16 cellular contexts compared by ENCODE assay signal in genomic region chr1:45411510-45411899, GRCh38.
DNase-seq lines count a peak whose midpoint lies in the region; FAIRE-seq and TF ChIP-seq lines count a peak whose summit lies in the region.
"Had no signal": no experiment of that assay in that cellular context is flagged by ENCODE, and none has a peak within 500 bp of the region (broad histone marks: within the 10 kb centered on the region; RNA-seq: fewer than 3 reads in every experiment).

No MANE protein-coding gene starts in this region.

- dilution Hi-C loops in keratinocyte (cut with MboI; ENCODE audit: extremely low pct_ligation_motif_present, low sequenced_read_pairs) = no loop called here

- H2BK120ac ChIP-seq in H9 (ENCODE audit: low read depth, low read length, poor library complexity, severe bottlenecking) = no peak overlapping the region

- H3K4me1 ChIP-seq in A673 (ENCODE audit: insufficient read depth, low read length, poor library complexity, severe bottlenecking) (no peaks in the 10 kb centered on the region), H9 (ENCODE audit: insufficient read depth, low read length) (no peaks in the 10 kb centered on the region), PC-9 (replicated peaks; ENCODE audit: insufficient read depth) (peaks cover 30% of the 10 kb centered on the region), keratinocyte (ENCODE audit: control insufficient read depth, extremely low read depth, insufficient read depth, low read length) (peaks cover 13% of the 10 kb centered on the region), SJCRH30 (no peaks in the 10 kb centered on the region)
- H3K4me1 ChIP-seq: body of pancreas had no signal

- TF ChIP-seq CTCF in A673 (conservative IDR thresholded peaks at IDR 0.05; ENCODE audit: low read depth, low read length) (no peak), H9 (conservative IDR thresholded peaks at IDR 0.05) (peak; percentile 38; the same call in 2 of the 3 replicates), PC-9 (conservative IDR thresholded peaks at IDR 0.05) (no peak; the same call in 1 of the 2 replicates), keratinocyte (optimal IDR thresholded peaks at IDR 0.05 in 1 of 3, IDR thresholded peaks at IDR 0.05 in 1 of 3, conservative IDR thresholded peaks at IDR 0.05 in 1 of 3; ENCODE audit: extremely low read depth in 1 of 3, insufficient read depth in 2 of 3, low read length in 3 of 3) (peak in 2 of 3 experiments; percentile 17 to 18)

- H3K27me3 ChIP-seq in A673 (replicated peaks; ENCODE audit: insufficient read depth, low read depth, low read length, poor library complexity) (no peaks in the 10 kb centered on the region), H9 (ENCODE audit: insufficient read depth, low read length) (no peaks in the 10 kb centered on the region), PC-9 (ENCODE audit: insufficient read depth, low read depth) (no peaks in the 10 kb centered on the region), keratinocyte (ENCODE audit: control insufficient read depth, extremely low read depth, insufficient read depth, low read length) (no peaks in the 10 kb centered on the region), SJCRH30 (no peaks in the 10 kb centered on the region)
- H3K27me3 ChIP-seq: body of pancreas, stomach had no signal

- no peaks in the 10 kb centered on the region for H3K27me3 Mint-ChIP-seq in H9 (ENCODE audit: low read depth)
- H3K27me3 Mint-ChIP-seq: activated naive CD4-positive, alpha-beta T cell treated with anti-CD3 and anti-CD28 coated beads, Interleukin-2, amount 50 U/mL, for 24 hours had no signal

- H4K91ac ChIP-seq in H9 (ENCODE audit: insufficient read length, low read depth, low read length) = no peak overlapping the region

- no peak overlapping the region for H3K56ac ChIP-seq in H9 (ENCODE audit: insufficient read length, low read depth, low read length)

- no peak overlapping the region for H4K5ac ChIP-seq in H9 (ENCODE audit: insufficient read length, low read depth, low read length)

- no peak overlapping the region for H3K27ac ChIP-seq in A673 (ENCODE audit: low read depth, low read length, poor library complexity, severe bottlenecking)
- H3K27ac ChIP-seq in H9 (ENCODE audit: insufficient read length, low read depth, low read length) = no peak overlapping the region
- H3K27ac ChIP-seq in PC-9 = peak overlapping the region; percentile 68
- H3K27ac ChIP-seq in keratinocyte (ENCODE audit: control insufficient read depth, insufficient read depth, low read length) = peak overlapping the region; percentile 51
- H3K27ac ChIP-seq in SJCRH30 = no peak overlapping the region
- H3K27ac ChIP-seq: body of pancreas, stomach had no signal

- H3K79me2 ChIP-seq in H9 (ENCODE audit: insufficient read depth, low read length) = no peaks in the 10 kb centered on the region
- no peaks in the 10 kb centered on the region for H3K79me2 ChIP-seq in PC-9 (ENCODE audit: low read depth)
- no peaks in the 10 kb centered on the region for H3K79me2 ChIP-seq in keratinocyte (ENCODE audit: control insufficient read depth, insufficient read depth, low read length)

- BruUV-seq in A673 (replicated peaks; lab: Mats Ljungman, UMichigan) (no TSS peak), PC-9 (replicated peaks; lab: Mats Ljungman, UMichigan) (no TSS peak)

- H3K27ac Mint-ChIP-seq in H9 = no peak overlapping the region
- H3K27ac Mint-ChIP-seq: activated naive CD4-positive, alpha-beta T cell treated with anti-CD3 and anti-CD28 coated beads, Interleukin-2, amount 50 U/mL, for 24 hours had no signal

- H3K9me3 Mint-ChIP-seq in H9 = no peaks in the 10 kb centered on the region
- H3K9me3 Mint-ChIP-seq: activated naive CD4-positive, alpha-beta T cell treated with anti-CD3 and anti-CD28 coated beads, Interleukin-2, amount 50 U/mL, for 24 hours had no signal

- no peak overlapping the region for H2BK20ac ChIP-seq in H9 (ENCODE audit: low read depth, low read length, poor library complexity, severe bottlenecking)

- peaks cover 4% of the 10 kb centered on the region for H3K9me1 ChIP-seq in keratinocyte (ENCODE audit: control insufficient read depth, extremely low read depth, insufficient read depth, low read length)

- no peak overlapping the region for H2BK15ac ChIP-seq in H9 (ENCODE audit: low read depth, low read length)

- H2BK5ac ChIP-seq in H9 (ENCODE audit: insufficient read length, low read length) = no peak overlapping the region

- no peak overlapping the region for H3K23ac ChIP-seq in H9 (ENCODE audit: insufficient read length, low read depth, low read length)

- H3K9ac ChIP-seq in H9 (ENCODE audit: extremely low read depth, insufficient read length, low read length) = no peak overlapping the region
- H3K9ac ChIP-seq in keratinocyte (ENCODE audit: control insufficient read depth, extremely low read depth, insufficient read depth, low read length) = no peak overlapping the region
- H3K9ac ChIP-seq: SK-N-SH had no signal

- POLR2A ChIA-PET in A673 (lab: Charles Lee; ENCODE audit: low non-redundant PET) = no interaction called here
- POLR2A ChIA-PET in PC-9 (lab: Charles Lee; ENCODE audit: unreplicated experiment) = interaction anchor here (0.6 kb wide), 1 partner anchor 58 kb away, joined by 3 read pairs; no protein-coding TSS in a partner anchor

- H3K4me1 Mint-ChIP-seq in H9 = peaks cover 7 to 8% of the 10 kb centered on the region in 2 experiments
- H3K4me1 Mint-ChIP-seq: activated naive CD4-positive, alpha-beta T cell treated with anti-CD3 and anti-CD28 coated beads, Interleukin-2, amount 50 U/mL, for 24 hours had no signal

- intact Hi-C loops in A673 (cut with micrococcal nuclease; ENCODE audit: unreplicated experiment) = no loop called here
- intact Hi-C loops in PC-9 (cut with micrococcal nuclease; ENCODE audit: unreplicated experiment) = loop anchor here (2.0 to 5.0 kb wide), 2 partner anchors 79 to 109 kb away; partner anchors contain the start of gene TESK2

- no peak overlapping the region for H3K14ac ChIP-seq in H9 (ENCODE audit: insufficient read depth, low read length)

- H3K23me2 ChIP-seq in H9 (ENCODE audit: insufficient read length, low read depth, low read length, poor library complexity, severe bottlenecking) = no peaks in the 10 kb centered on the region

- CTCF ChIA-PET in A673 (lab: Charles Lee) (interaction anchor here (0.6 kb wide), 1 partner anchor 23 kb away, joined by 3 read pairs; no protein-coding TSS in a partner anchor), PC-9 (lab: Charles Lee) (no interaction called here)

- H4K20me1 ChIP-seq in H9 (ENCODE audit: control insufficient read depth, insufficient read depth, insufficient read length) = no peaks in the 10 kb centered on the region
- H4K20me1 ChIP-seq in PC-9 (ENCODE audit: insufficient read depth) = no peaks in the 10 kb centered on the region
- H4K20me1 ChIP-seq in keratinocyte (ENCODE audit: control insufficient read depth, extremely low read depth, insufficient read depth, low read length) = no peaks in the 10 kb centered on the region

- H3K4me3 Mint-ChIP-seq in H9 = no peak overlapping the region
- H3K4me3 Mint-ChIP-seq: activated naive CD4-positive, alpha-beta T cell treated with anti-CD3 and anti-CD28 coated beads, Interleukin-2, amount 50 U/mL, for 24 hours had no signal

- peak; percentile 3 for DNase-seq in A673 (ENCODE audit: low spot score)
- no peak for DNase-seq in H9
- peak in 1 of 2 experiments; percentile 44 for DNase-seq in PC-9
- DNase-seq in keratinocyte (ENCODE audit: low read depth, low spot score) = no peak
- DNase-seq in mesenteric fat pad (ENCODE audit: low spot score) = no peak
- no peak for DNase-seq in KG1 (lab: John Stamatoyannopoulos, UW)
- no peak for DNase-seq in SJCRH30
- no peak for DNase-seq in NCI-H2107 (lab: John Stamatoyannopoulos, UW)
- DNase-seq: activated CD4-positive, alpha-beta T cell treated with anti-CD3 and anti-CD28 coated beads for 48 hours; body of pancreas; cortex of kidney; NCI-H226; SK-N-SH; stimulated activated CD4-positive, alpha-beta T cell treated with anti-CD3 and anti-CD28 coated beads, Interleukin-15, amount 100 ng/mL, for 24 hours; stomach had no signal

- no peaks in the 10 kb centered on the region for H3K36me3 ChIP-seq in A673 (ENCODE audit: insufficient read depth, low read length, poor library complexity, severe bottlenecking)
- H3K36me3 ChIP-seq in PC-9 (ENCODE audit: low read depth) = no peaks in the 10 kb centered on the region
- H3K36me3 ChIP-seq in keratinocyte (ENCODE audit: control insufficient read depth in 2 of 2, extremely low read depth in 1 of 2, insufficient read depth in 2 of 2, low read length in 2 of 2) = no peaks in the 10 kb centered on the region
- no peaks in the 10 kb centered on the region for H3K36me3 ChIP-seq in SJCRH30
- H3K36me3 ChIP-seq: stomach had no signal

- peaks cover 20% of the 10 kb centered on the region for H3F3A ChIP-seq in PC-9 (ENCODE audit: insufficient read depth, low read depth)

- no peaks in the 10 kb centered on the region for H3K9me2 ChIP-seq in PC-9 (ENCODE audit: insufficient read depth)
- H3K9me2 ChIP-seq: SK-N-SH had no signal

- H2AFZ ChIP-seq in H9 (ENCODE audit: low read length) (no peak overlapping the region), PC-9 (0 out of 2 replicates have a peak overlapping the region, but pooled peaks have one; percentile 3), keratinocyte (ENCODE audit: control insufficient read depth, low read length) (peak overlapping the region; percentile 73)

- no peak for FAIRE-seq in keratinocyte (lab: Jason Lieb, UNC)

- H3K9me3 ChIP-seq in A673 (ENCODE audit: low read depth, low read length, poor library complexity, severe bottlenecking) = no peaks in the 10 kb centered on the region
- H3K9me3 ChIP-seq in H9 (ENCODE audit: control insufficient read depth, low read depth, low read length) = no peaks in the 10 kb centered on the region
- no peaks in the 10 kb centered on the region for H3K9me3 ChIP-seq in PC-9 (ENCODE audit: insufficient read depth, low read depth)
- no peaks in the 10 kb centered on the region for H3K9me3 ChIP-seq in keratinocyte (ENCODE audit: control insufficient read depth, low read depth, low read length)
- no peaks in the 10 kb centered on the region for H3K9me3 ChIP-seq in SJCRH30 (replicated peaks)
- H3K9me3 ChIP-seq: body of pancreas, SK-N-SH, stomach had no signal

- no peak overlapping the region for H2AK5ac ChIP-seq in H9 (ENCODE audit: insufficient read length, low read length)

- no peak overlapping the region for H3K4me3 ChIP-seq in A673 (ENCODE audit: low read depth, low read length, poor library complexity, severe bottlenecking)
- peak overlapping the region; percentile 10; the same call in 1 of the 2 replicates for H3K4me3 ChIP-seq in PC-9
- peak overlapping the region in 1 of 3 experiments; percentile 41 for H3K4me3 ChIP-seq in keratinocyte (ENCODE audit: control insufficient read depth in 2 of 3, extremely low read depth in 1 of 3, insufficient read depth in 2 of 3, low read depth in 1 of 3, low read length in 3 of 3)
- no peak overlapping the region for H3K4me3 ChIP-seq in SJCRH30
- H3K4me3 ChIP-seq: body of pancreas, stomach had no signal

- H3K4me2 ChIP-seq in H9 (ENCODE audit: insufficient read depth, insufficient read length, low read length) (no peak overlapping the region), PC-9 (peak overlapping the region; percentile 66), keratinocyte (ENCODE audit: control insufficient read depth, extremely low read depth, insufficient read depth, low read depth, low read length) (peak overlapping the region; percentile 57)
- H3K4me2 ChIP-seq: SK-N-SH had no signal

- no peak overlapping the region for H3T11ph ChIP-seq in H9 (ENCODE audit: low read length)

- H3K4ac ChIP-seq in H9 (ENCODE audit: low read depth, low read length) = no peak overlapping the region

- H2BK12ac ChIP-seq in H9 (ENCODE audit: insufficient read length, low read depth, low read length) = no peak overlapping the region

- no peaks in the 10 kb centered on the region for H3K79me1 ChIP-seq in H9 (ENCODE audit: insufficient read depth, low read depth, low read length, poor library complexity, severe bottlenecking)

- H3K18ac ChIP-seq in H9 (ENCODE audit: insufficient read length, low read depth, low read length) = no peak overlapping the region

- WGBS in H9 (ENCODE audit: extremely low coverage, insufficient read length, low lambda C conversion rate) = no CpG with 5 or more reads among the region's 3 CpGs

- H3K36me3 Mint-ChIP-seq in H9 (ENCODE audit: insufficient read depth in 1 of 3, low read depth in 3 of 3) = no peaks in the 10 kb centered on the region

- H4K8ac ChIP-seq in H9 (replicated peaks; ENCODE audit: insufficient read length, low read depth, low read length) = no peak overlapping the region

Comparison
In these comparisons a context has a peak if more than half of its experiments do, and no peak if none do; other contexts are left out.
1. H3K27ac ChIP-seq: peak in PC-9 (single experiment) and keratinocyte (single experiment); none in A673 (single experiment), H9 (single experiment) and SJCRH30 (single experiment).
2. CTCF ChIP-seq: peak in H9 (single experiment) and keratinocyte (2 of 3); none in A673 (single experiment) and PC-9 (single experiment).